Comparison of ENCODE assay signal across 19 cellular contexts in genomic region chr2:43566461-43566729, GRCh38. TPM values are rescaled to one million over a fixed set of nuclear protein-coding genes. Genes with fewer than 3 reads are reported as not detected.
DNase-seq lines count a peak whose midpoint lies in the region; ATAC-seq and TF ChIP-seq lines count a peak whose summit lies in the region.
"Had no signal": no experiment of that assay in that cellular context is flagged by ENCODE, and none has a peak within 500 bp of the region (broad histone marks: within the 10 kb centered on the region; RNA-seq: fewer than 3 reads in every experiment).

No MANE protein-coding gene starts in this region.

- no peaks in the 10 kb centered on the region for H3K4me1 ChIP-seq in testis
- H3K4me1 ChIP-seq: pancreas had no signal

- H3K4me3 Mint-ChIP-seq in activated T-cell treated with anti-CD3 and anti-CD28 coated beads, Interleukin-2, amount 50 U/mL, for 24 hours = peak overlapping the region; percentile 1
- no peak overlapping the region for H3K4me3 Mint-ChIP-seq in activated T-cell treated with anti-CD3 and anti-CD28 coated beads, Interleukin-2, amount 50 U/mL, for 4 hours
- H3K4me3 Mint-ChIP-seq in osteocyte (ENCODE audit: unreplicated experiment) = no peak overlapping the region

- no peaks in the 10 kb centered on the region for H3K9me3 ChIP-seq in testis
- H3K9me3 ChIP-seq: pancreas had no signal

- no peak overlapping the region for H3K4me3 ChIP-seq in testis
- H3K4me3 ChIP-seq: lung, pancreas had no signal

- DNase-seq in activated T-cell treated with anti-CD3 and anti-CD28 coated beads, Interleukin-2, amount 50 U/mL, for 24 hours = no peak
- DNase-seq in activated T-cell treated with anti-CD3 and anti-CD28 coated beads, Interleukin-2, amount 50 U/mL, for 4 hours = no peak
- DNase-seq in osteocyte (ENCODE audit: extremely low spot score, unreplicated experiment) (no peak), testis (no peak), left lobe of liver (ENCODE audit: low spot score) (no peak)
- DNase-seq: activated naive CD4-positive, alpha-beta T cell; DMS79 treated with DMSO at 0.1 percent for 48 hours; H7; head of caudate nucleus; NCI-H1048; NCI-H524; pancreas; SW 1271 had no signal

- H3K27me3 Mint-ChIP-seq in activated T-cell treated with anti-CD3 and anti-CD28 coated beads, Interleukin-2, amount 50 U/mL, for 24 hours = no peaks in the 10 kb centered on the region
- H3K27me3 Mint-ChIP-seq in activated T-cell treated with anti-CD3 and anti-CD28 coated beads, Interleukin-2, amount 50 U/mL, for 4 hours (ENCODE audit: low read depth) = no peaks in the 10 kb centered on the region
- H3K27me3 Mint-ChIP-seq in osteocyte (ENCODE audit: unreplicated experiment) = no peaks in the 10 kb centered on the region

- no peaks in the 10 kb centered on the region for H3K27me3 ChIP-seq in testis
- H3K27me3 ChIP-seq: pancreas had no signal

- H3K36me3 Mint-ChIP-seq in activated T-cell treated with anti-CD3 and anti-CD28 coated beads, Interleukin-2, amount 50 U/mL, for 24 hours (ENCODE audit: low read depth) = peaks cover 88% of the 10 kb centered on the region
- peaks cover 45% of the 10 kb centered on the region for H3K36me3 Mint-ChIP-seq in activated T-cell treated with anti-CD3 and anti-CD28 coated beads, Interleukin-2, amount 50 U/mL, for 4 hours (ENCODE audit: insufficient read depth)
- peaks cover 33% of the 10 kb centered on the region for H3K36me3 Mint-ChIP-seq in osteocyte (ENCODE audit: unreplicated experiment)

- intact Hi-C loops in testis (cut with DNase I; ENCODE audit: low total_unique reads) = no loop called here

- no peaks in the 10 kb centered on the region for H3K9me3 Mint-ChIP-seq in activated T-cell treated with anti-CD3 and anti-CD28 coated beads, Interleukin-2, amount 50 U/mL, for 24 hours
- no peaks in the 10 kb centered on the region for H3K9me3 Mint-ChIP-seq in activated T-cell treated with anti-CD3 and anti-CD28 coated beads, Interleukin-2, amount 50 U/mL, for 4 hours
- H3K9me3 Mint-ChIP-seq in osteocyte (ENCODE audit: unreplicated experiment) = no peaks in the 10 kb centered on the region

- peak overlapping the region; percentile 51 for H3K27ac Mint-ChIP-seq in activated T-cell treated with anti-CD3 and anti-CD28 coated beads, Interleukin-2, amount 50 U/mL, for 24 hours
- peak overlapping the region; percentile 44 for H3K27ac Mint-ChIP-seq in osteocyte (ENCODE audit: unreplicated experiment)

- H3K36me3 ChIP-seq in testis (ENCODE audit: low read depth, missing control alignments) = no peaks in the 10 kb centered on the region

- no peak for TF ChIP-seq POLR2A in testis (IDR thresholded peaks at IDR 0.05)

- no peak overlapping the region for H3K27ac ChIP-seq in testis
- H3K27ac ChIP-seq: pancreas, VCaP had no signal

- TF ChIP-seq CTCF in osteocyte (IDR thresholded peaks at IDR 0.05) = no peak
- TF ChIP-seq CTCF in testis (IDR thresholded peaks at IDR 0.05) = no peak

- peaks cover 77% of the 10 kb centered on the region for H3K4me1 Mint-ChIP-seq in activated T-cell treated with anti-CD3 and anti-CD28 coated beads, Interleukin-2, amount 50 U/mL, for 24 hours (ENCODE audit: low read depth)
- peaks cover 54% of the 10 kb centered on the region for H3K4me1 Mint-ChIP-seq in activated T-cell treated with anti-CD3 and anti-CD28 coated beads, Interleukin-2, amount 50 U/mL, for 4 hours (ENCODE audit: low read depth)
- peaks cover 6% of the 10 kb centered on the region for H3K4me1 Mint-ChIP-seq in osteocyte (ENCODE audit: unreplicated experiment)

- ATAC-seq in activated T-cell treated with anti-CD3 and anti-CD28 coated beads, Interleukin-2, amount 50 U/mL, for 4 hours = no peak
- ATAC-seq in GM21367 (IDR thresholded peaks at IDR 0.05; ENCODE audit: unreplicated experiment) (peak; percentile 29), HG03558 (IDR thresholded peaks at IDR 0.05; ENCODE audit: extremely low read depth, unreplicated experiment) (peak; percentile 23), left lobe of liver (no peak), HG02588 (IDR thresholded peaks at IDR 0.05; ENCODE audit: unreplicated experiment) (no peak)
- ATAC-seq: Right ventricle myocardium inferior had no signal

RNA-seq across cellular contexts. Expression of gene THADA, which starts 29.4 kb away (rescaled TPM):
- total RNA-seq in activated T-cell treated with anti-CD3 and anti-CD28 coated beads, Interleukin-2, amount 50 U/mL, for 4 hours = 10 to 100 TPM; 50.3 to 60.4 (median 57.0) TPM
- total RNA-seq in osteocyte (28.3 and 32.1 TPM in 2 replicates), testis (10 to 100 TPM; 39.5 to 43.9 TPM), left lobe of liver (20.0 TPM)
- 29.5 TPM for polyA plus RNA-seq in testis (ENCODE audit: insufficient read depth, low read depth, low replicate concordance)

Comparison
In these comparisons a context has a peak if more than half of its experiments do, and no peak if none do; other contexts are left out.
1. ATAC-seq: peak in GM21367 (single experiment) and HG03558 (single experiment); none in activated T-cell treated with anti-CD3 and anti-CD28 coated beads, Interleukin-2, amount 50 U/mL, for 4 hours (0 of 2), left lobe of liver (single experiment) and HG02588 (single experiment).